Comparison of ENCODE assay signal across 18 cellular contexts in the genomic region with DNA sequence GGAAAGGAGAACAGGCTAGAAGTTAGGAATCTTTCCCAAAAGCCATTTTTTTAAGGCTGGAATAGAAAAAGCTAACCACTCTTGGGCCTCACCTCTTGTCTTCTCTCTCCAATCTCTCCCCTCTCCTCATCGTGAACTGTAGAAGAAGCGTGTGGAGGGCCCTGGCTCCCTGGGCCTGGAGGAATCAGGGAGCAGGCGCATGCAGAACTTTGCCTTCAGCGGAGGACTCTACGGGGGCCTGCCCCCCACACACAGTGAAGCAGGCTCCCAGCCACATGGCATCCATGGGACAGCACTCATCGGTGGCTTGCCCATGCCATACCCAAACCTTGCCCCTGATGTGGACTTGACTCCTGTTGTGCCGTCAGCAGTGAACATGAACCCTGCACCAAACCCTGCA. TPM values are rescaled to one million over a fixed set of nuclear protein-coding genes. Genes with fewer than 3 reads are reported as not detected.
DNase-seq lines count a peak whose midpoint lies in the region; ATAC-seq and TF ChIP-seq lines count a peak whose summit lies in the region.
"Had no signal": no experiment of that assay in that cellular context is flagged by ENCODE, and none has a peak within 500 bp of the region (broad histone marks: within the 10 kb centered on the region; RNA-seq: fewer than 3 reads in every experiment).

No MANE protein-coding gene starts in this region.

- H3K4me1 Mint-ChIP-seq in activated naive CD8-positive, alpha-beta T cell treated with anti-CD3 and anti-CD28 coated beads for 36 hours = no peaks in the 10 kb centered on the region
- no peaks in the 10 kb centered on the region for H3K4me1 Mint-ChIP-seq in effector memory CD8-positive, alpha-beta T cell (ENCODE audit: low read depth in 2 of 2)
- no peaks in the 10 kb centered on the region for H3K4me1 Mint-ChIP-seq in nephron progenitor cell
- H3K4me1 Mint-ChIP-seq in mesothelial cell of epicardium = no peaks in the 10 kb centered on the region
- H3K4me1 Mint-ChIP-seq: CD8-positive, alpha-beta memory T cell; H9 had no signal

- DNase-seq in activated naive CD8-positive, alpha-beta T cell treated with anti-CD3 and anti-CD28 coated beads for 36 hours = no peak
- DNase-seq in effector memory CD8-positive, alpha-beta T cell = no peak
- no peak for DNase-seq in nephron progenitor cell
- DNase-seq in GF-D8 (lab: John Stamatoyannopoulos, UW) = no peak
- no peak for DNase-seq in mesothelial cell of epicardium (ENCODE audit: low spot score in 2 of 2, unreplicated experiment in 2 of 2)
- DNase-seq in cerebellum (ENCODE audit: low spot score) = no peak
- DNase-seq: ACHN; BE2C; C1 segment of cervical spinal cord; CD4-positive, CD25-positive, alpha-beta regulatory T cell; COR-L47; DMS 273 treated with DMSO at 0.1 percent for 48 hours; DMS53; DND-41; EL; H9 had no signal

- no peak for TF ChIP-seq CTCF in nephron progenitor cell (IDR thresholded peaks at IDR 0.05)
- no peak for TF ChIP-seq CTCF in mesothelial cell of epicardium (IDR thresholded peaks at IDR 0.05; ENCODE audit: unreplicated experiment)

- H3K36me3 Mint-ChIP-seq in activated naive CD8-positive, alpha-beta T cell treated with anti-CD3 and anti-CD28 coated beads for 36 hours = peaks cover 12% of the 10 kb centered on the region
- H3K36me3 Mint-ChIP-seq in effector memory CD8-positive, alpha-beta T cell (ENCODE audit: insufficient read depth) = peaks cover 56% of the 10 kb centered on the region
- H3K36me3 Mint-ChIP-seq in nephron progenitor cell (ENCODE audit: low read depth) (peaks cover 69% of the 10 kb centered on the region), mesothelial cell of epicardium (peaks cover 42% of the 10 kb centered on the region)

- no peak for ATAC-seq in effector memory CD8-positive, alpha-beta T cell (replicated peaks)
- ATAC-seq: HepG2 had no signal

- H3K27me3 Mint-ChIP-seq in activated naive CD8-positive, alpha-beta T cell treated with anti-CD3 and anti-CD28 coated beads for 36 hours = no peaks in the 10 kb centered on the region
- H3K27me3 Mint-ChIP-seq in effector memory CD8-positive, alpha-beta T cell = no peaks in the 10 kb centered on the region
- H3K27me3 Mint-ChIP-seq in nephron progenitor cell (ENCODE audit: low read depth, poor library complexity) (no peaks in the 10 kb centered on the region), mesothelial cell of epicardium (ENCODE audit: low read depth) (no peaks in the 10 kb centered on the region)
- H3K27me3 Mint-ChIP-seq: CD4-positive, CD25-positive, alpha-beta regulatory T cell; CD8-positive, alpha-beta memory T cell had no signal

- H3K9me3 Mint-ChIP-seq in activated naive CD8-positive, alpha-beta T cell treated with anti-CD3 and anti-CD28 coated beads for 36 hours = no peaks in the 10 kb centered on the region
- no peaks in the 10 kb centered on the region for H3K9me3 Mint-ChIP-seq in effector memory CD8-positive, alpha-beta T cell
- H3K9me3 Mint-ChIP-seq in nephron progenitor cell (peaks cover 12% of the 10 kb centered on the region), mesothelial cell of epicardium (no peaks in the 10 kb centered on the region)
- H3K9me3 Mint-ChIP-seq: CD4-positive, CD25-positive, alpha-beta regulatory T cell; CD8-positive, alpha-beta memory T cell had no signal

- peak overlapping the region; percentile 22 for H3K27ac Mint-ChIP-seq in activated naive CD8-positive, alpha-beta T cell treated with anti-CD3 and anti-CD28 coated beads for 36 hours
- peak overlapping the region; percentile 16 to 33 for H3K27ac Mint-ChIP-seq in effector memory CD8-positive, alpha-beta T cell
- H3K27ac Mint-ChIP-seq in nephron progenitor cell = peak overlapping the region; percentile 17
- H3K27ac Mint-ChIP-seq in mesothelial cell of epicardium = no peak overlapping the region

- no peak overlapping the region for H3K4me3 Mint-ChIP-seq in activated naive CD8-positive, alpha-beta T cell treated with anti-CD3 and anti-CD28 coated beads for 36 hours
- H3K4me3 Mint-ChIP-seq in effector memory CD8-positive, alpha-beta T cell = no peak overlapping the region
- no peak overlapping the region for H3K4me3 Mint-ChIP-seq in nephron progenitor cell
- no peak overlapping the region for H3K4me3 Mint-ChIP-seq in mesothelial cell of epicardium
- H3K4me3 Mint-ChIP-seq: CD8-positive, alpha-beta memory T cell; H9 had no signal

RNA-seq across cellular contexts. Expression of gene PPP1R8, which starts 19.4 kb away (rescaled TPM):
- 10 to 100 TPM; 60.0 to 70.5 TPM for total RNA-seq in activated naive CD8-positive, alpha-beta T cell treated with anti-CD3 and anti-CD28 coated beads for 36 hours
- total RNA-seq in mesothelial cell of epicardium (42.9 to 45.7 TPM (median 43.5 TPM) in 3 replicates), cerebellum (40.5 TPM)

RNA-seq across cellular contexts. Expression of gene THEMIS2, which starts 22.4 kb away (rescaled TPM):
- total RNA-seq in activated naive CD8-positive, alpha-beta T cell treated with anti-CD3 and anti-CD28 coated beads for 36 hours = 10 to 100 TPM; 18.9 to 19.6 TPM
- total RNA-seq in mesothelial cell of epicardium = 0.63 to 0.97 TPM (median 0.86 TPM) in 3 replicates
- total RNA-seq in cerebellum = 2.1 TPM
